Comparison of ENCODE assay signal across 21 cellular contexts in genomic region chr9:112326194-112326593, GRCh38. TPM values are rescaled to one million over a fixed set of nuclear protein-coding genes. Genes with fewer than 3 reads are reported as not detected.
A peak's percentile ranks its signal among the peaks of the same experiment; 100 is the strongest.
DNase-seq lines count a peak whose midpoint lies in the region; ATAC-seq lines count a peak whose summit lies in the region.
"Had no signal": no experiment of that assay in that cellular context is flagged by ENCODE, and none has a peak within 500 bp of the region (broad histone marks: within the 10 kb centered on the region; RNA-seq: fewer than 3 reads in every experiment).

No MANE protein-coding gene starts in this region.

- peaks cover 9% of the 10 kb centered on the region for H3K36me3 ChIP-seq in CD4-positive, CD25-positive, alpha-beta regulatory T cell (ENCODE audit: control insufficient read depth, insufficient read depth, low read length)
- H3K36me3 ChIP-seq: ascending aorta, prostate gland had no signal

- no peak overlapping the region for H3K27ac Mint-ChIP-seq in CD4-positive, CD25-positive, alpha-beta regulatory T cell

- H3K27ac ChIP-seq in CD4-positive, CD25-positive, alpha-beta regulatory T cell (ENCODE audit: insufficient read depth, low read length, poor library complexity, severe bottlenecking): no peak overlapping the region
- H3K27ac ChIP-seq: ascending aorta, prostate gland had no signal

- H3K27me3 Mint-ChIP-seq in CD4-positive, CD25-positive, alpha-beta regulatory T cell: no peaks in the 10 kb centered on the region
- H3K27me3 Mint-ChIP-seq: IgD-negative memory B cell, naive B cell had no signal

- peaks cover 0 to 10% of the 10 kb centered on the region in 2 experiments for H3K9me3 ChIP-seq in CD4-positive, CD25-positive, alpha-beta regulatory T cell (ENCODE audit: control insufficient read depth in 2 of 2, low read length in 2 of 2)
- H3K9me3 ChIP-seq: prostate gland had no signal

- peaks cover 55 to 87% (median 66%) of the 10 kb centered on the region in 4 donors for H3K4me1 Mint-ChIP-seq in CD4-positive, CD25-positive, alpha-beta regulatory T cell

- intact Hi-C loops in left colon (cut with DNase I, micrococcal nuclease): no loop called here

- no peak for DNase-seq in CD4-positive, CD25-positive, alpha-beta regulatory T cell
- DNase-seq in NCI-H69 (lab: John Stamatoyannopoulos, UW) (peak; percentile 58), left lobe of liver (ENCODE audit: low spot score) (no peak), left colon (no peak)
- no peak for DNase-seq in stimulated activated CD4-positive, alpha-beta T cell treated with anti-CD3 and anti-CD28 coated beads, Interleukin-2, amount 100 ng/mL, for 24 hours
- DNase-seq: activated CD4-positive, CD25-positive, alpha-beta regulatory T cell treated with anti-CD3 and anti-CD28 coated beads, Interleukin-2, amount 50 U/mL, for 72 hours; cerebellar nuclear complex; effector CD8-positive, alpha-beta T cell; head of caudate nucleus; naive B cell; NCI-H2029 treated with DMSO at 0.1 percent for 48 hours; SHP77 treated with DMSO at 0.1 percent for 48 hours; small intestine; stimulated activated CD4-positive, alpha-beta T cell treated with anti-CD3 and anti-CD28 coated beads, Interleukin-4, amount 100 ng/mL, for 24 hours; T-helper 9 cell had no signal

- peak overlapping the region; percentile 6 for H3K4me3 ChIP-seq in CD4-positive, CD25-positive, alpha-beta regulatory T cell (ENCODE audit: low read depth, low read length)
- H3K4me3 ChIP-seq: ascending aorta, prostate gland had no signal

- H3K4me1 ChIP-seq in CD4-positive, CD25-positive, alpha-beta regulatory T cell (ENCODE audit: control insufficient read depth, insufficient read depth, low read length, poor library complexity, severe bottlenecking): peaks cover 52% of the 10 kb centered on the region
- H3K4me1 ChIP-seq: prostate gland had no signal

- H3K36me3 Mint-ChIP-seq in CD4-positive, CD25-positive, alpha-beta regulatory T cell: peaks cover 37% of the 10 kb centered on the region

- peak overlapping the region in 2 of 4 donors; percentile 6 to 24 for H3K4me3 Mint-ChIP-seq in CD4-positive, CD25-positive, alpha-beta regulatory T cell

- no peak for ATAC-seq in CD4-positive, CD25-positive, alpha-beta regulatory T cell (ENCODE audit: low read depth in 2 of 2)
- peak; percentile 56 for ATAC-seq in HG02571 (IDR thresholded peaks at IDR 0.05; ENCODE audit: unreplicated experiment)
- ATAC-seq in left lobe of liver: peak; percentile 49
- ATAC-seq in GM21381 (IDR thresholded peaks at IDR 0.05; ENCODE audit: unreplicated experiment): no peak
- ATAC-seq in left colon: no peak
- ATAC-seq in GM19467 (IDR thresholded peaks at IDR 0.05; ENCODE audit: unreplicated experiment): no peak

- no peaks in the 10 kb centered on the region for H3K27me3 ChIP-seq in CD4-positive, CD25-positive, alpha-beta regulatory T cell (ENCODE audit: control insufficient read depth, insufficient read depth, low read length)
- H3K27me3 ChIP-seq: ascending aorta had no signal

- H3K9me3 Mint-ChIP-seq in CD4-positive, CD25-positive, alpha-beta regulatory T cell: peaks cover 0 to 12% (median 2%) of the 10 kb centered on the region in 7 donors

RNA-seq across cellular contexts. Expression of gene PTBP3, which starts 7.2 kb away (rescaled TPM):
- 144 TPM for total RNA-seq in CD4-positive, CD25-positive, alpha-beta regulatory T cell
- 10 to 100 TPM; 49.5 to 56.8 (median 52.8) TPM for polyA plus RNA-seq in CD4-positive, CD25-positive, alpha-beta regulatory T cell
- total RNA-seq in left lobe of liver (18.7 TPM), left colon (100 to 1,000 TPM; 117 to 126 TPM)

RNA-seq across cellular contexts. Expression of gene HSDL2, which starts 53.7 kb away (rescaled TPM):
- 15.3 TPM for total RNA-seq in CD4-positive, CD25-positive, alpha-beta regulatory T cell
- 10 to 100 TPM; 19.5 to 30.4 (median 23.2) TPM for polyA plus RNA-seq in CD4-positive, CD25-positive, alpha-beta regulatory T cell
- total RNA-seq in left lobe of liver: 83.8 TPM
- total RNA-seq in left colon: 10 to 100 TPM; 41.1 to 54.4 TPM

Comparison
In these comparisons a context has a peak if more than half of its experiments do, and no peak if none do; other contexts are left out.
1. ATAC-seq: peak in HG02571 (single experiment) and left lobe of liver (single experiment); none in CD4-positive, CD25-positive, alpha-beta regulatory T cell (0 of 2), GM21381 (single experiment), left colon (single experiment) and GM19467 (single experiment).